9 cellular contexts compared by ENCODE assay signal in genomic region chr4:13657016-13657415, GRCh38. TPM values are rescaled to one million over a fixed set of nuclear protein-coding genes. Genes with fewer than 3 reads are reported as not detected.
A peak's percentile ranks its signal among the peaks of the same experiment; 100 is the strongest.
DNase-seq lines count a peak whose midpoint lies in the region; ATAC-seq and TF ChIP-seq lines count a peak whose summit lies in the region.
"Had no signal": no experiment of that assay in that cellular context is flagged by ENCODE, and none has a peak within 500 bp of the region (broad histone marks: within the 10 kb centered on the region; RNA-seq: fewer than 3 reads in every experiment).

No MANE protein-coding gene starts in this region.

- ATAC-seq in right cardiac atrium (no peak), GM21529 (IDR thresholded peaks at IDR 0.05; ENCODE audit: unreplicated experiment) (no peak)

- DNase-seq in left ventricle myocardium inferior (no peak), right cardiac atrium (no peak), immature natural killer cell (no peak), type B pancreatic cell (ENCODE audit: extremely low spot score, unreplicated experiment) (no peak), activated gamma-delta T cell treated with Interleukin-2 at 50 U/mL for 16 hours (no peak), cortex of kidney (lab: John Stamatoyannopoulos, UW) (no peak)
- DNase-seq in activated T-helper 1 cell treated with anti-CD3 and anti-CD28 coated beads, Interleukin-12 subunit alpha, Interleukin-12 subunit beta, Interleukin-2, Interleukin-4 antibody, amounts not matched to agents 30 ng/mL and 10 ng/mL and 1 ng/mL, durations not matched to agents 14 hours and 24 hours and 36 hours (ENCODE audit: low spot score), result no peak

- peak overlapping the region; percentile 39 for H3K4me3 ChIP-seq in left ventricle myocardium inferior
- H3K4me3 ChIP-seq in right cardiac atrium (ENCODE audit: low read length), result no peak overlapping the region
- H3K4me3 ChIP-seq: colonic mucosa had no signal

- intact Hi-C loops in left ventricle myocardium inferior (cut with micrococcal nuclease) (no loop called here), right cardiac atrium (cut with DNase I) (loop anchor here in 3 of 4 donors (10.0 kb wide), 2 partner anchors 178 to 208 kb away; no protein-coding TSS in a partner anchor)
- intact Hi-C loops in activated T-helper 1 cell treated with anti-CD3 and anti-CD28 coated beads, Interleukin-12 subunit alpha, Interleukin-12 subunit beta, Interleukin-2, Interleukin-4 antibody, amounts not matched to agents 30 ng/mL and 10 ng/mL and 1 ng/mL, durations not matched to agents 14 hours and 24 hours and 36 hours (cut with micrococcal nuclease), result loop anchor here (2.0 to 10.0 kb wide), 7 partner anchors 808 to 1740 kb away; no protein-coding TSS in a partner anchor

- H3K9me3 ChIP-seq in left ventricle myocardium inferior (replicated peaks) (peaks cover 4% of the 10 kb centered on the region), right cardiac atrium (ENCODE audit: control insufficient read depth, low read length) (no peaks in the 10 kb centered on the region)
- H3K9me3 ChIP-seq: colonic mucosa had no signal

- no peaks in the 10 kb centered on the region for H3K36me3 ChIP-seq in left ventricle myocardium inferior
- H3K36me3 ChIP-seq: colonic mucosa had no signal

- no peaks in the 10 kb centered on the region for H3K9me3 Mint-ChIP-seq in activated T-helper 1 cell treated with anti-CD3 and anti-CD28 coated beads, Interleukin-12 subunit alpha, Interleukin-12 subunit beta, Interleukin-2, Interleukin-4 antibody, amounts not matched to agents 30 ng/mL and 10 ng/mL and 1 ng/mL, durations not matched to agents 14 hours and 24 hours and 36 hours
- H3K9me3 Mint-ChIP-seq in immature natural killer cell (peaks cover 0 to 1% (median 0%) of the 10 kb centered on the region in 6 donors), type B pancreatic cell (no peaks in the 10 kb centered on the region)

- no peak for TF ChIP-seq CTCF in left ventricle myocardium inferior (IDR thresholded peaks at IDR 0.05; ENCODE audit: borderline replicate concordance)
- no peak for TF ChIP-seq CTCF in type B pancreatic cell (conservative IDR thresholded peaks at IDR 0.05)

- H3K4me3 Mint-ChIP-seq in activated T-helper 1 cell treated with anti-CD3 and anti-CD28 coated beads, Interleukin-12 subunit alpha, Interleukin-12 subunit beta, Interleukin-2, Interleukin-4 antibody, amounts not matched to agents 30 ng/mL and 10 ng/mL and 1 ng/mL, durations not matched to agents 14 hours and 24 hours and 36 hours, result peak overlapping the region; percentile 74
- H3K4me3 Mint-ChIP-seq in immature natural killer cell (peak overlapping the region; percentile 64 to 78 (median 72)), type B pancreatic cell (peak overlapping the region; percentile 78)

- peaks cover 19% of the 10 kb centered on the region for H3K4me1 Mint-ChIP-seq in activated T-helper 1 cell treated with anti-CD3 and anti-CD28 coated beads, Interleukin-12 subunit alpha, Interleukin-12 subunit beta, Interleukin-2, Interleukin-4 antibody, amounts not matched to agents 30 ng/mL and 10 ng/mL and 1 ng/mL, durations not matched to agents 14 hours and 24 hours and 36 hours (ENCODE audit: low read depth)
- peaks cover 9 to 35% of the 10 kb centered on the region in 2 donors for H3K4me1 Mint-ChIP-seq in immature natural killer cell
- no peaks in the 10 kb centered on the region for H3K4me1 Mint-ChIP-seq in type B pancreatic cell (ENCODE audit: unreplicated experiment)

- H3K4me1 ChIP-seq in left ventricle myocardium inferior, result peaks cover 19% of the 10 kb centered on the region
- H3K4me1 ChIP-seq in right cardiac atrium (ENCODE audit: control insufficient read depth, insufficient read depth, low read length), result peaks cover 3% of the 10 kb centered on the region
- H3K4me1 ChIP-seq: colonic mucosa had no signal

- H3K36me3 Mint-ChIP-seq in activated T-helper 1 cell treated with anti-CD3 and anti-CD28 coated beads, Interleukin-12 subunit alpha, Interleukin-12 subunit beta, Interleukin-2, Interleukin-4 antibody, amounts not matched to agents 30 ng/mL and 10 ng/mL and 1 ng/mL, durations not matched to agents 14 hours and 24 hours and 36 hours (ENCODE audit: low read depth), result no peaks in the 10 kb centered on the region
- H3K36me3 Mint-ChIP-seq in immature natural killer cell, result no peaks in the 10 kb centered on the region
- no peaks in the 10 kb centered on the region for H3K36me3 Mint-ChIP-seq in type B pancreatic cell

- peaks cover 5% of the 10 kb centered on the region for H3K27me3 Mint-ChIP-seq in activated T-helper 1 cell treated with anti-CD3 and anti-CD28 coated beads, Interleukin-12 subunit alpha, Interleukin-12 subunit beta, Interleukin-2, Interleukin-4 antibody, amounts not matched to agents 30 ng/mL and 10 ng/mL and 1 ng/mL, durations not matched to agents 14 hours and 24 hours and 36 hours (ENCODE audit: insufficient read depth)
- H3K27me3 Mint-ChIP-seq in immature natural killer cell (ENCODE audit: low read depth in 3 of 3) (peaks cover 0 to 9% (median 5%) of the 10 kb centered on the region in 3 donors), type B pancreatic cell (peaks cover 6% of the 10 kb centered on the region)

- H3K27ac ChIP-seq in left ventricle myocardium inferior (replicated peaks) (no peak overlapping the region), right cardiac atrium (ENCODE audit: low read length) (no peak overlapping the region)
- H3K27ac ChIP-seq: colonic mucosa had no signal

- WGBS in right cardiac atrium, result 43% methylated on average over 4 of the region's 4 CpGs

- H3K27me3 ChIP-seq in left ventricle myocardium inferior (ENCODE audit: low read depth) (no peaks in the 10 kb centered on the region), right cardiac atrium (ENCODE audit: control insufficient read depth, insufficient read depth) (no peaks in the 10 kb centered on the region)
- H3K27me3 ChIP-seq: colonic mucosa had no signal

- peak overlapping the region; percentile 88 for H3K27ac Mint-ChIP-seq in activated T-helper 1 cell treated with anti-CD3 and anti-CD28 coated beads, Interleukin-12 subunit alpha, Interleukin-12 subunit beta, Interleukin-2, Interleukin-4 antibody, amounts not matched to agents 30 ng/mL and 10 ng/mL and 1 ng/mL, durations not matched to agents 14 hours and 24 hours and 36 hours
- H3K27ac Mint-ChIP-seq in immature natural killer cell, result peak overlapping the region in 1 of 6 donors; percentile 78
- no peak overlapping the region for H3K27ac Mint-ChIP-seq in type B pancreatic cell

RNA-seq across cellular contexts. Expression of gene BOD1L1, which starts 29.5 kb away (rescaled TPM):
- total RNA-seq in left ventricle myocardium inferior (17.9 TPM), right cardiac atrium (10 to 100 TPM; 21.7 to 24.7 (median 23.6) TPM), type B pancreatic cell (ENCODE audit: low replicate concordance) (36.3 and 37.0 TPM in 2 replicates)
- polyA plus RNA-seq in right cardiac atrium (14.0 TPM), immature natural killer cell (1 to 10 TPM in 2 of 3 donors, under 1 TPM in 1; 0.63 to 6.3 (median 1.9) TPM)
- 40.1 and 40.4 TPM in 2 replicates for total RNA-seq in activated T-helper 1 cell treated with anti-CD3 and anti-CD28 coated beads, Interleukin-12 subunit alpha, Interleukin-12 subunit beta, Interleukin-2, Interleukin-4 antibody, amounts not matched to agents 30 ng/mL and 10 ng/mL and 1 ng/mL, durations not matched to agents 14 hours and 24 hours and 36 hours
